Comparison of ENCODE assay signal across 8 cellular contexts in genomic region chrX:110317820-110318663, GRCh38. TPM values are rescaled to one million over a fixed set of nuclear protein-coding genes. Genes with fewer than 3 reads are reported as not detected.
DNase-seq lines count a peak whose midpoint lies in the region; ATAC-seq and TF ChIP-seq lines count a peak whose summit lies in the region.

Gene AMMECR1 (minus strand): TSS chrX:110318085. CDS start chrX:110318071, 14 bp downstream.

- H3K79me1 ChIP-seq in H9 (ENCODE audit: insufficient read depth, low read depth, low read length, poor library complexity, severe bottlenecking) (no peaks in the 10 kb centered on the region), neuronal stem cell (ENCODE audit: low read depth, low read length) (no peaks in the 10 kb centered on the region)

- H3K4ac ChIP-seq in H9 (ENCODE audit: low read depth, low read length) (no peak within 1 kb of the TSS), neuronal stem cell (ENCODE audit: low read length) (no peak within 1 kb of the TSS)

- H3K36me3 Mint-ChIP-seq in H9 (ENCODE audit: insufficient read depth in 1 of 3, low read depth in 3 of 3), result no peaks in the 10 kb centered on the region

- H3K14ac ChIP-seq in H9 (ENCODE audit: insufficient read depth, low read length) (peak within 1 kb of the TSS; percentile 98), neuronal stem cell (ENCODE audit: low read length) (peak within 1 kb of the TSS; percentile 89)

- no peak within 1 kb of the TSS for H4K8ac ChIP-seq in H9 (replicated peaks; ENCODE audit: insufficient read length, low read depth, low read length)
- H4K8ac ChIP-seq in neuronal stem cell (ENCODE audit: low read depth, low read length), result no peak within 1 kb of the TSS

- peak within 1 kb of the TSS; percentile 92 to 98 for H3K4me3 Mint-ChIP-seq in H9

- H2BK15ac ChIP-seq in H9 (ENCODE audit: low read depth, low read length) (no peak within 1 kb of the TSS), neuronal stem cell (ENCODE audit: low read length) (no peak within 1 kb of the TSS)

- H3K18ac ChIP-seq in H9 (ENCODE audit: insufficient read length, low read depth, low read length), result peak within 1 kb of the TSS; percentile 90
- H3K18ac ChIP-seq in neuronal stem cell (ENCODE audit: low read length), result peak within 1 kb of the TSS; percentile 99

- H3T11ph ChIP-seq in H9 (ENCODE audit: low read length), result no peak within 1 kb of the TSS

- no peak within 1 kb of the TSS for H2BK20ac ChIP-seq in H9 (ENCODE audit: low read depth, low read length, poor library complexity, severe bottlenecking)

- peak within 1 kb of the TSS; percentile 44 for H4K5ac ChIP-seq in H9 (ENCODE audit: insufficient read length, low read depth, low read length)

- WGBS in H9 (ENCODE audit: extremely low coverage, insufficient read length, low lambda C conversion rate), result no CpG with 5 or more reads among the region's 78 CpGs
- no CpG with 5 or more reads among the region's 78 CpGs for WGBS in neuronal stem cell (ENCODE audit: extremely low coverage in 2 of 2, insufficient read length in 2 of 2, insufficient replicate concordance in 1 of 2), 2 donors

- H2AK5ac ChIP-seq in H9 (ENCODE audit: insufficient read length, low read length) (no peak within 1 kb of the TSS), neuronal stem cell (ENCODE audit: low read depth, low read length) (no peak within 1 kb of the TSS)

- H3K9me3 Mint-ChIP-seq in H9, result no peaks in the 10 kb centered on the region

- H3K27me3 ChIP-seq in H9 (ENCODE audit: insufficient read depth, low read length) (no peaks in the 10 kb centered on the region), MG63 (no peaks in the 10 kb centered on the region), foreskin keratinocyte (no peaks in the 10 kb centered on the region), neuronal stem cell (ENCODE audit: control insufficient read depth in 3 of 3, insufficient read depth in 3 of 3, low read depth in 1 of 3, low read length in 3 of 3) (peaks cover 0 to 2% (median 0%) of the 10 kb centered on the region in 3 experiments)

- H3K23me2 ChIP-seq in H9 (ENCODE audit: insufficient read length, low read depth, low read length, poor library complexity, severe bottlenecking), result peaks cover 10% of the 10 kb centered on the region

- no peak within 1 kb of the TSS for H3K23ac ChIP-seq in H9 (ENCODE audit: insufficient read length, low read depth, low read length)
- peak within 1 kb of the TSS; percentile 65 for H3K23ac ChIP-seq in neuronal stem cell (ENCODE audit: low read depth, low read length, poor library complexity)

- H3K4me1 Mint-ChIP-seq in H9, result peaks cover 73 to 74% of the 10 kb centered on the region in 2 experiments

- no peak within 1 kb of the TSS for H2BK5ac ChIP-seq in H9 (ENCODE audit: insufficient read length, low read length)
- no peak within 1 kb of the TSS for H2BK5ac ChIP-seq in neuronal stem cell (ENCODE audit: low read length)

- peak; percentile 86 for DNase-seq in ELR (ENCODE audit: low read depth)
- peak; percentile 74 for DNase-seq in H9
- DNase-seq in MG63, result peak; percentile 82
- peak; percentile 48 to 55 for DNase-seq in SHP77 (lab: John Stamatoyannopoulos, UW)
- DNase-seq in activated gamma-delta T cell (lab: John Stamatoyannopoulos, UW), result peak; percentile 66
- peak; percentile 25 to 37 for DNase-seq in foreskin keratinocyte
- peak; percentile 72 for DNase-seq in neuronal stem cell (ENCODE audit: low spot score)
- DNase-seq in stromal cell of bone marrow (ENCODE audit: low read depth), result peak; percentile 65

- H3K9me3 ChIP-seq in H9 (ENCODE audit: control insufficient read depth, low read depth, low read length), result no peaks in the 10 kb centered on the region
- no peaks in the 10 kb centered on the region for H3K9me3 ChIP-seq in MG63
- no peaks in the 10 kb centered on the region for H3K9me3 ChIP-seq in neuronal stem cell (replicated peaks in 1 of 2; ENCODE audit: control insufficient read depth in 2 of 2, insufficient read depth in 1 of 2, low read depth in 1 of 2, low read length in 2 of 2)

- H2BK12ac ChIP-seq in H9 (ENCODE audit: insufficient read length, low read depth, low read length) (no peak within 1 kb of the TSS), neuronal stem cell (ENCODE audit: low read length) (no peak within 1 kb of the TSS)

- H3K4me1 ChIP-seq in H9 (ENCODE audit: insufficient read depth, low read length), result peaks cover 8% of the 10 kb centered on the region
- H3K4me1 ChIP-seq in foreskin keratinocyte, result peaks cover 15% of the 10 kb centered on the region
- H3K4me1 ChIP-seq in neuronal stem cell (ENCODE audit: control insufficient read depth in 2 of 2, insufficient read depth in 1 of 2, low read depth in 1 of 2, low read length in 2 of 2), result peaks cover 0 to 2% of the 10 kb centered on the region in 2 donors

- no peak within 1 kb of the TSS for H4K91ac ChIP-seq in H9 (ENCODE audit: insufficient read length, low read depth, low read length)
- no peak within 1 kb of the TSS for H4K91ac ChIP-seq in neuronal stem cell (ENCODE audit: low read depth, low read length, poor library complexity)

- peak within 1 kb of the TSS; percentile 11 for H2AFZ ChIP-seq in H9 (ENCODE audit: low read length)
- H2AFZ ChIP-seq in neuronal stem cell (ENCODE audit: low read length), result peak within 1 kb of the TSS; percentile 94

- H3K9ac ChIP-seq in H9 (ENCODE audit: extremely low read depth, insufficient read length, low read length) (peak within 1 kb of the TSS; percentile 75), neuronal stem cell (ENCODE audit: low read depth, low read length, poor library complexity) (peak within 1 kb of the TSS; percentile 91)

- H3K36me3 ChIP-seq in MG63 (no peaks in the 10 kb centered on the region), neuronal stem cell (replicated peaks in 1 of 2; ENCODE audit: control insufficient read depth in 2 of 2, insufficient read depth in 2 of 2, low read length in 2 of 2) (no peaks in the 10 kb centered on the region)

- H3K56ac ChIP-seq in H9 (ENCODE audit: insufficient read length, low read depth, low read length), result no peak within 1 kb of the TSS

- peak within 1 kb of the TSS; percentile 41 for H2BK120ac ChIP-seq in H9 (ENCODE audit: low read depth, low read length, poor library complexity, severe bottlenecking)
- no peak within 1 kb of the TSS for H2BK120ac ChIP-seq in neuronal stem cell (ENCODE audit: low read depth, low read length)

- H3K4me3 ChIP-seq in MG63 (peak within 1 kb of the TSS; percentile 72), neuronal stem cell (ENCODE audit: low read length in 2 of 2) (peak within 1 kb of the TSS; percentile 71 to 92)

- H4K20me1 ChIP-seq in H9 (ENCODE audit: control insufficient read depth, insufficient read depth, insufficient read length), result no peaks in the 10 kb centered on the region

- peak within 1 kb of the TSS; percentile 83 for H3K4me2 ChIP-seq in H9 (ENCODE audit: insufficient read depth, insufficient read length, low read length)
- H3K4me2 ChIP-seq in neuronal stem cell (ENCODE audit: insufficient read depth, low read length, poor library complexity, severe bottlenecking), result peak within 1 kb of the TSS; percentile 71

- H3K79me2 ChIP-seq in H9 (ENCODE audit: insufficient read depth, low read length), result peaks cover 8% of the 10 kb centered on the region; the same call in 1 of the 2 replicates

- no peak for TF ChIP-seq CTCF in H9 (conservative IDR thresholded peaks at IDR 0.05)
- TF ChIP-seq CTCF in foreskin keratinocyte (conservative IDR thresholded peaks at IDR 0.05), result no peak

- peak within 1 kb of the TSS; percentile 94 to 99 (median 98) for H3K27ac Mint-ChIP-seq in H9

- peak; percentile 84 for ATAC-seq in foreskin keratinocyte

- no peaks in the 10 kb centered on the region for H3K27me3 Mint-ChIP-seq in H9 (ENCODE audit: low read depth)

- H3K27ac ChIP-seq in H9 (ENCODE audit: insufficient read length, low read depth, low read length), result peak within 1 kb of the TSS; percentile 12
- H3K27ac ChIP-seq in foreskin keratinocyte, result peak within 1 kb of the TSS; percentile 99
- peak within 1 kb of the TSS; percentile 81 for H3K27ac ChIP-seq in neuronal stem cell (replicated peaks; ENCODE audit: low read length)

RNA-seq across cellular contexts. Expression of gene AMMECR1, which starts in this region (rescaled TPM):
- total RNA-seq in H9 (2021) (27.9 and 28.5 TPM in 2 replicates), foreskin keratinocyte (17.3 and 20.0 TPM in 2 replicates)
- 9.5 and 11.4 TPM in 2 replicates for total RNA-seq in MG63 (2014; rRNA removed; shearing (Covaris generic); ENCODE audit: low replicate concordance)
- polyA plus RNA-seq in foreskin keratinocyte, result 5.3 and 5.8 TPM in 2 replicates
- 8.7 TPM for polyA plus RNA-seq in neuronal stem cell (2013, experiment 1 of 2)
- 8.6 TPM for polyA plus RNA-seq in neuronal stem cell (2013, experiment 2 of 2)

Comparison
In these comparisons a context has a peak if more than half of its experiments do, and no peak if none do; other contexts are left out.
1. Peak in every context shown above with its lines: DNase-seq, ATAC-seq, H3K4me3 ChIP-seq and H3K27ac ChIP-seq.
2. DNase-seq: peak in every context shown above with its lines; median percentile 86 in ELR; 82 in MG63; 74 in H9; 72 in neuronal stem cell; 66 in activated gamma-delta T cell; 65 in stromal cell of bone marrow; 52 in SHP77; 31 in foreskin keratinocyte.
3. H3K27ac ChIP-seq: peak in every context shown above with its lines; median percentile 99 in foreskin keratinocyte; 81 in neuronal stem cell; 12 in H9.